ENCODE assay signal across 1 cellular context in the genomic region with DNA sequence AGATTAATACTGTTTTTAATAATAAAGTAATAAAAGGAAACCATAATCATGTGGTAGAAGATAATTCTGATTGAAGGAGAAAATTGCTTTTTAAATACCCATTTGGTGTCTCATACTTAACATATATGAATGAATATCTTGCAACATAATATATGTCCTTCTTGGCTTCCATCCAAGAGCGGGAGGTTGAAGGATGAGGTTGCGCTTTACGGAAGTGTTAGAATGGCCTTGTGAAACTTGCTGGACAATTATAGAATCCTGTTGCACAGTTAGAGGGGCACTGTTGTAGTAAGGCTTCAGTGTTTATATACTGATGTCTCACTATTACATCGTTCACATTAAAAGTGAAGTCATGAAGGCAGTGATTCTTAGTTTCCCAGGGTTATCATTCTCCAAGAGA.
TF ChIP-seq lines count a peak whose summit lies in the region.

No MANE protein-coding gene starts in this region.

TF ChIP-seq in HEK293, 187 proteins besides CTCF, POLR2A, EP300 and RAD21 (continued from another document):
- TF ChIP-seq, protein P1, sequence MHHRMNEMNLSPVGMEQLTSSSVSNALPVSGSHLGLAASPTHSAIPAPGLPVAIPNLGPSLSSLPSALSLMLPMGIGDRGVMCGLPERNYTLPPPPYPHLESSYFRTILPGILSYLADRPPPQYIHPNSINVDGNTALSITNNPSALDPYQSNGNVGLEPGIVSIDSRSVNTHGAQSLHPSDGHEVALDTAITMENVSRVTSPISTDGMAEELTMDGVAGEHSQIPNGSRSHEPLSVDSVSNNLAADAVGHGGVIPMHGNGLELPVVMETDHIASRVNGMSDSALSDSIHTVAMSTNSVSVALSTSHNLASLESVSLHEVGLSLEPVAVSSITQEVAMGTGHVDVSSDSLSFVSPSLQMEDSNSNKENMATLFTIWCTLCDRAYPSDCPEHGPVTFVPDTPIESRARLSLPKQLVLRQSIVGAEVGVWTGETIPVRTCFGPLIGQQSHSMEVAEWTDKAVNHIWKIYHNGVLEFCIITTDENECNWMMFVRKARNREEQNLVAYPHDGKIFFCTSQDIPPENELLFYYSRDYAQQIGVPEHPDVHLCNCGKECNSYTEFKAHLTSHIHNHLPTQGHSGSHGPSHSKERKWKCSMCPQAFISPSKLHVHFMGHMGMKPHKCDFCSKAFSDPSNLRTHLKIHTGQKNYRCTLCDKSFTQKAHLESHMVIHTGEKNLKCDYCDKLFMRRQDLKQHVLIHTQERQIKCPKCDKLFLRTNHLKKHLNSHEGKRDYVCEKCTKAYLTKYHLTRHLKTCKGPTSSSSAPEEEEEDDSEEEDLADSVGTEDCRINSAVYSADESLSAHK (tag by site-specific recombination; IDR thresholded peaks at IDR 0.05) = no peak
- TF ChIP-seq ZNF423 (tag by site-specific recombination; IDR thresholded peaks at IDR 0.05) = no peak
- no peak for TF ChIP-seq ZNF184 (tag by site-specific recombination; IDR thresholded peaks at IDR 0.05)
- TF ChIP-seq, protein P2, sequence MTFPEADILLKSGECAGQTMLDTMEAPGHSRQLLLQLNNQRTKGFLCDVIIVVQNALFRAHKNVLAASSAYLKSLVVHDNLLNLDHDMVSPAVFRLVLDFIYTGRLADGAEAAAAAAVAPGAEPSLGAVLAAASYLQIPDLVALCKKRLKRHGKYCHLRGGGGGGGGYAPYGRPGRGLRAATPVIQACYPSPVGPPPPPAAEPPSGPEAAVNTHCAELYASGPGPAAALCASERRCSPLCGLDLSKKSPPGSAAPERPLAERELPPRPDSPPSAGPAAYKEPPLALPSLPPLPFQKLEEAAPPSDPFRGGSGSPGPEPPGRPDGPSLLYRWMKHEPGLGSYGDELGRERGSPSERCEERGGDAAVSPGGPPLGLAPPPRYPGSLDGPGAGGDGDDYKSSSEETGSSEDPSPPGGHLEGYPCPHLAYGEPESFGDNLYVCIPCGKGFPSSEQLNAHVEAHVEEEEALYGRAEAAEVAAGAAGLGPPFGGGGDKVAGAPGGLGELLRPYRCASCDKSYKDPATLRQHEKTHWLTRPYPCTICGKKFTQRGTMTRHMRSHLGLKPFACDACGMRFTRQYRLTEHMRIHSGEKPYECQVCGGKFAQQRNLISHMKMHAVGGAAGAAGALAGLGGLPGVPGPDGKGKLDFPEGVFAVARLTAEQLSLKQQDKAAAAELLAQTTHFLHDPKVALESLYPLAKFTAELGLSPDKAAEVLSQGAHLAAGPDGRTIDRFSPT (tag by site-specific recombination; IDR thresholded peaks at IDR 0.05) = no peak
- no peak for TF ChIP-seq PRDM1 (tag by site-specific recombination; IDR thresholded peaks at IDR 0.05)
- TF ChIP-seq ZNF626 (tag by site-specific recombination; IDR thresholded peaks at IDR 0.05) = no peak
- no peak for TF ChIP-seq SP2 (tag by site-specific recombination; IDR thresholded peaks at IDR 0.05)
- no peak for TF ChIP-seq ZNF121 (tag by site-specific recombination; IDR thresholded peaks at IDR 0.05)
- no peak for TF ChIP-seq OSR2 (tag by site-specific recombination; IDR thresholded peaks at IDR 0.05)
- TF ChIP-seq, protein P3, sequence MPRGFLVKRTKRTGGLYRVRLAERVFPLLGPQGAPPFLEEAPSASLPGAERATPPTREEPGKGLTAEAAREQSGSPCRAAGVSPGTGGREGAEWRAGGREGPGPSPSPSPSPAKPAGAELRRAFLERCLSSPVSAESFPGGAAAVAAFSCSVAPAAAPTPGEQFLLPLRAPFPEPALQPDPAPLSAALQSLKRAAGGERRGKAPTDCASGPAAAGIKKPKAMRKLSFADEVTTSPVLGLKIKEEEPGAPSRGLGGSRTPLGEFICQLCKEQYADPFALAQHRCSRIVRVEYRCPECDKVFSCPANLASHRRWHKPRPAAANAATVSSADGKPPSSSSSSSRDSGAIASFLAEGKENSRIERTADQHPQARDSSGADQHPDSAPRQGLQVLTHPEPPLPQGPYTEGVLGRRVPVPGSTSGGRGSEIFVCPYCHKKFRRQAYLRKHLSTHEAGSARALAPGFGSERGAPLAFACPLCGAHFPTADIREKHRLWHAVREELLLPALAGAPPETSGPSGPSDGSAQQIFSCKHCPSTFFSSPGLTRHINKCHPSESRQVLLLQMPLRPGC (tag by site-specific recombination; IDR thresholded peaks at IDR 0.05) = no peak
- no peak for TF ChIP-seq ZNF555 (tag by site-specific recombination; conservative IDR thresholded peaks at IDR 0.05)
- TF ChIP-seq, protein P4, sequence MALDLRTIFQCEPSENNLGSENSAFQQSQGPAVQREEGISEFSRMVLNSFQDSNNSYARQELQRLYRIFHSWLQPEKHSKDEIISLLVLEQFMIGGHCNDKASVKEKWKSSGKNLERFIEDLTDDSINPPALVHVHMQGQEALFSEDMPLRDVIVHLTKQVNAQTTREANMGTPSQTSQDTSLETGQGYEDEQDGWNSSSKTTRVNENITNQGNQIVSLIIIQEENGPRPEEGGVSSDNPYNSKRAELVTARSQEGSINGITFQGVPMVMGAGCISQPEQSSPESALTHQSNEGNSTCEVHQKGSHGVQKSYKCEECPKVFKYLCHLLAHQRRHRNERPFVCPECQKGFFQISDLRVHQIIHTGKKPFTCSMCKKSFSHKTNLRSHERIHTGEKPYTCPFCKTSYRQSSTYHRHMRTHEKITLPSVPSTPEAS (tag by site-specific recombination; IDR thresholded peaks at IDR 0.05) = no peak
- no peak for TF ChIP-seq ZFHX2 (tag by site-specific recombination; conservative IDR thresholded peaks at IDR 0.05)
- peak; percentile 71; the same call in 1 of the 2 replicates for TF ChIP-seq MZF1 (tag by site-specific recombination; IDR thresholded peaks at IDR 0.05; ENCODE audit: borderline replicate concordance)
- no peak for TF ChIP-seq ZNF623 (tag by site-specific recombination; IDR thresholded peaks at IDR 0.05)
- TF ChIP-seq, protein P5, sequence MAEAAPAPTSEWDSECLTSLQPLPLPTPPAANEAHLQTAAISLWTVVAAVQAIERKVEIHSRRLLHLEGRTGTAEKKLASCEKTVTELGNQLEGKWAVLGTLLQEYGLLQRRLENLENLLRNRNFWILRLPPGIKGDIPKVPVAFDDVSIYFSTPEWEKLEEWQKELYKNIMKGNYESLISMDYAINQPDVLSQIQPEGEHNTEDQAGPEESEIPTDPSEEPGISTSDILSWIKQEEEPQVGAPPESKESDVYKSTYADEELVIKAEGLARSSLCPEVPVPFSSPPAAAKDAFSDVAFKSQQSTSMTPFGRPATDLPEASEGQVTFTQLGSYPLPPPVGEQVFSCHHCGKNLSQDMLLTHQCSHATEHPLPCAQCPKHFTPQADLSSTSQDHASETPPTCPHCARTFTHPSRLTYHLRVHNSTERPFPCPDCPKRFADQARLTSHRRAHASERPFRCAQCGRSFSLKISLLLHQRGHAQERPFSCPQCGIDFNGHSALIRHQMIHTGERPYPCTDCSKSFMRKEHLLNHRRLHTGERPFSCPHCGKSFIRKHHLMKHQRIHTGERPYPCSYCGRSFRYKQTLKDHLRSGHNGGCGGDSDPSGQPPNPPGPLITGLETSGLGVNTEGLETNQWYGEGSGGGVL (tag by site-specific recombination; IDR thresholded peaks at IDR 0.05) = no peak
- no peak for TF ChIP-seq ZNF530 (tag by site-specific recombination; IDR thresholded peaks at IDR 0.05; ENCODE audit: low read depth)
- TF ChIP-seq MYNN (tag by site-specific recombination; IDR thresholded peaks at IDR 0.05; ENCODE audit: borderline replicate concordance) = no peak
- TF ChIP-seq ZNF558 (tag by site-specific recombination; IDR thresholded peaks at IDR 0.05) = peak; percentile 46; the same call in 1 of the 2 replicates
- TF ChIP-seq, protein P6, sequence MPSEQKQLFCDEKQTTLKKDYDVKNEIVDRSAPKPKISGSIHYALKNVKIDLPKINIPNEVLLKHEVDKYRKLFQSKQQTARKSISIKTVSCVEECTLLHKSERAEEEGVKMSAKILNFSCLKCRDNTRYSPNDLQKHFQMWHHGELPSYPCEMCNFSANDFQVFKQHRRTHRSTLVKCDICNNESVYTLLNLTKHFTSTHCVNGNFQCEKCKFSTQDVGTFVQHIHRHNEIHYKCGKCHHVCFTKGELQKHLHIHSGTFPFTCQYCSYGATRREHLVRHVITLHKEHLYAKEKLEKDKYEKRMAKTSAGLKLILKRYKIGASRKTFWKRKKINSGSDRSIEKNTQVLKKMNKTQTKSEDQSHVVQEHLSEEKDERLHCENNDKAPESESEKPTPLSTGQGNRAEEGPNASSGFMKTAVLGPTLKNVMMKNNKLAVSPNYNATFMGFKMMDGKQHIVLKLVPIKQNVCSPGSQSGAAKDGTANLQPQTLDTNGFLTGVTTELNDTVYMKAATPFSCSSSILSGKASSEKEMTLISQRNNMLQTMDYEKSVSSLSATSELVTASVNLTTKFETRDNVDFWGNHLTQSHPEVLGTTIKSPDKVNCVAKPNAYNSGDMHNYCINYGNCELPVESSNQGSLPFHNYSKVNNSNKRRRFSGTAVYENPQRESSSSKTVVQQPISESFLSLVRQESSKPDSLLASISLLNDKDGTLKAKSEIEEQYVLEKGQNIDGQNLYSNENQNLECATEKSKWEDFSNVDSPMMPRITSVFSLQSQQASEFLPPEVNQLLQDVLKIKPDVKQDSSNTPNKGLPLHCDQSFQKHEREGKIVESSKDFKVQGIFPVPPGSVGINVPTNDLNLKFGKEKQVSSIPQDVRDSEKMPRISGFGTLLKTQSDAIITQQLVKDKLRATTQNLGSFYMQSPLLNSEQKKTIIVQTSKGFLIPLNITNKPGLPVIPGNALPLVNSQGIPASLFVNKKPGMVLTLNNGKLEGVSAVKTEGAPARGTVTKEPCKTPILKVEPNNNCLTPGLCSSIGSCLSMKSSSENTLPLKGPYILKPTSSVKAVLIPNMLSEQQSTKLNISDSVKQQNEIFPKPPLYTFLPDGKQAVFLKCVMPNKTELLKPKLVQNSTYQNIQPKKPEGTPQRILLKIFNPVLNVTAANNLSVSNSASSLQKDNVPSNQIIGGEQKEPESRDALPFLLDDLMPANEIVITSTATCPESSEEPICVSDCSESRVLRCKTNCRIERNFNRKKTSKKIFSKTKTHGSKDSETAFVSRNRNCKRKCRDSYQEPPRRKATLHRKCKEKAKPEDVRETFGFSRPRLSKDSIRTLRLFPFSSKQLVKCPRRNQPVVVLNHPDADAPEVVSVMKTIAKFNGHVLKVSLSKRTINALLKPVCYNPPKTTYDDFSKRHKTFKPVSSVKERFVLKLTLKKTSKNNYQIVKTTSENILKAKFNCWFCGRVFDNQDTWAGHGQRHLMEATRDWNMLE (tag by site-specific recombination; conservative IDR thresholded peaks at IDR 0.05; ENCODE audit: low read depth) = no peak
- no peak for TF ChIP-seq ZNF529 (tag by site-specific recombination; IDR thresholded peaks at IDR 0.05; ENCODE audit: insufficient replicate concordance)
- no peak for TF ChIP-seq ZNF394 (tag by site-specific recombination; IDR thresholded peaks at IDR 0.05; ENCODE audit: borderline replicate concordance)
- TF ChIP-seq, protein P7, sequence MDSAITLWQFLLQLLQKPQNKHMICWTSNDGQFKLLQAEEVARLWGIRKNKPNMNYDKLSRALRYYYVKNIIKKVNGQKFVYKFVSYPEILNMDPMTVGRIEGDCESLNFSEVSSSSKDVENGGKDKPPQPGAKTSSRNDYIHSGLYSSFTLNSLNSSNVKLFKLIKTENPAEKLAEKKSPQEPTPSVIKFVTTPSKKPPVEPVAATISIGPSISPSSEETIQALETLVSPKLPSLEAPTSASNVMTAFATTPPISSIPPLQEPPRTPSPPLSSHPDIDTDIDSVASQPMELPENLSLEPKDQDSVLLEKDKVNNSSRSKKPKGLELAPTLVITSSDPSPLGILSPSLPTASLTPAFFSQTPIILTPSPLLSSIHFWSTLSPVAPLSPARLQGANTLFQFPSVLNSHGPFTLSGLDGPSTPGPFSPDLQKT (IDR thresholded peaks at IDR 0.05; ENCODE audit: borderline replicate concordance, low read depth, low read length) = no peak
- no peak for TF ChIP-seq BCL11B (tag by site-specific recombination; IDR thresholded peaks at IDR 0.05; ENCODE audit: low read depth)
- TF ChIP-seq ZEB2 (tag by site-specific recombination; IDR thresholded peaks at IDR 0.05) = 0 out of 2 replicates have a peak, but pooled peaks have one; percentile 22
- no peak for TF ChIP-seq HOXA7 (CRISPR knock-in tag; IDR thresholded peaks at IDR 0.05; ENCODE audit: borderline replicate concordance)
- peak; percentile 29; the same call in 1 of the 2 replicates for TF ChIP-seq SCRT2 (tag by site-specific recombination; IDR thresholded peaks at IDR 0.05)
- TF ChIP-seq, protein P8, sequence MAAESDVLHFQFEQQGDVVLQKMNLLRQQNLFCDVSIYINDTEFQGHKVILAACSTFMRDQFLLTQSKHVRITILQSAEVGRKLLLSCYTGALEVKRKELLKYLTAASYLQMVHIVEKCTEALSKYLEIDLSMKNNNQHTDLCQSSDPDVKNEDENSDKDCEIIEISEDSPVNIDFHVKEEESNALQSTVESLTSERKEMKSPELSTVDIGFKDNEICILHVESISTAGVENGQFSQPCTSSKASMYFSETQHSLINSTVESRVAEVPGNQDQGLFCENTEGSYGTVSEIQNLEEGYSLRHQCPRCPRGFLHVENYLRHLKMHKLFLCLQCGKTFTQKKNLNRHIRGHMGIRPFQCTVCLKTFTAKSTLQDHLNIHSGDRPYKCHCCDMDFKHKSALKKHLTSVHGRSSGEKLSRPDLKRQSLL (tag by site-specific recombination; IDR thresholded peaks at IDR 0.05) = no peak
